13 cellular contexts compared by ENCODE assay signal in genomic region chrX:40749874-40750273, GRCh38. TPM values are rescaled to one million over a fixed set of nuclear protein-coding genes. Genes with fewer than 3 reads are reported as not detected.
DNase-seq lines count a peak whose midpoint lies in the region; ATAC-seq, FAIRE-seq and TF ChIP-seq lines count a peak whose summit lies in the region.
"Had no signal": no experiment of that assay in that cellular context is flagged by ENCODE, and none has a peak within 500 bp of the region (broad histone marks: within the 10 kb centered on the region; RNA-seq: fewer than 3 reads in every experiment).

No MANE protein-coding gene starts in this region.

- no peak overlapping the region for H3K27ac Mint-ChIP-seq in progenitor cell of endocrine pancreas

- H3K4me3 ChIP-seq in left ventricle myocardium inferior (peak overlapping the region; percentile 17), KMS-11 (IDR thresholded peaks at IDR 0.05; ENCODE audit: insufficient read depth, low read depth, low read length) (no peak overlapping the region), kidney (ENCODE audit: low read length in 2 of 2) (peak overlapping the region in 1 of 2 donors; percentile 19), body of pancreas (no peak overlapping the region)
- H3K4me3 ChIP-seq: lung had no signal

- intact Hi-C loops in left ventricle myocardium inferior (cut with micrococcal nuclease) (no loop called here), left cardiac atrium (cut with DNase I) (no loop called here), kidney (cut with DNase I) (no loop called here), body of pancreas (cut with DNase I) (no loop called here)

- H3K9me3 ChIP-seq in left ventricle myocardium inferior (replicated peaks) (no peaks in the 10 kb centered on the region), kidney (ENCODE audit: control insufficient read depth in 1 of 2, low read length in 2 of 2) (no peaks in the 10 kb centered on the region), body of pancreas (no peaks in the 10 kb centered on the region)

- H3K36me3 Mint-ChIP-seq in progenitor cell of endocrine pancreas (ENCODE audit: insufficient read depth), result no peaks in the 10 kb centered on the region

- no peak for TF ChIP-seq POLR2A in body of pancreas (IDR thresholded peaks at IDR 0.05)

- H3K4me2 ChIP-seq in KMS-11, result peak overlapping the region; percentile 72

- TF ChIP-seq CTCF in left ventricle myocardium inferior (IDR thresholded peaks at IDR 0.05; ENCODE audit: borderline replicate concordance), result no peak
- TF ChIP-seq CTCF in KMS-11 (conservative IDR thresholded peaks at IDR 0.05; ENCODE audit: low read depth, low read length), result no peak
- no peak for TF ChIP-seq CTCF in kidney (IDR thresholded peaks at IDR 0.05; ENCODE audit: borderline replicate concordance, extremely low read depth, insufficient read depth)
- no peak for TF ChIP-seq CTCF in body of pancreas (IDR thresholded peaks at IDR 0.05)
- no peak for TF ChIP-seq CTCF in progenitor cell of endocrine pancreas (IDR thresholded peaks at IDR 0.05; ENCODE audit: unreplicated experiment)

- ATAC-seq in left cardiac atrium (no peak), body of pancreas (no peak)

- H3K79me2 ChIP-seq in KMS-11 (ENCODE audit: insufficient read depth, low read depth), result no peaks in the 10 kb centered on the region

- no peak for DNase-seq in left ventricle myocardium inferior
- no peak for DNase-seq in left cardiac atrium
- DNase-seq in kidney, result no peak
- DNase-seq in body of pancreas, result no peak
- DNase-seq in COLO829 (ENCODE audit: low spot score), result no peak
- no peak for DNase-seq in activated T-cell treated with anti-CD3 and anti-CD28 coated beads for 4 hours
- DNase-seq in progenitor cell of endocrine pancreas (ENCODE audit: low spot score, unreplicated experiment), result no peak
- DNase-seq: activated gamma-delta T cell treated with Interleukin-2 at 50 U/mL for 16 hours; erythroblast; NCI-H2081 treated with DMSO at 0.1 percent for 48 hours; stimulated activated CD4-positive, alpha-beta T cell treated with anti-CD3 and anti-CD28 coated beads, Interleukin-2, amount 100 ng/mL, for 24 hours had no signal

- H3K27ac ChIP-seq in left ventricle myocardium inferior (replicated peaks) (peak overlapping the region; percentile 42), KMS-11 (peak overlapping the region; percentile 63), kidney (ENCODE audit: low read depth in 2 of 2, low read length in 2 of 2) (peak overlapping the region in 1 of 2 donors; percentile 47), body of pancreas (no peak overlapping the region)

- H3K9ac ChIP-seq in KMS-11, result peak overlapping the region; percentile 44; the same call in 1 of the 2 replicates
- peak overlapping the region in 1 of 2 donors; percentile 14 for H3K9ac ChIP-seq in kidney (ENCODE audit: low read length in 2 of 2)

- no peak overlapping the region for H3K4me3 Mint-ChIP-seq in progenitor cell of endocrine pancreas (ENCODE audit: low read depth)

- peak overlapping the region; percentile 81 for H2AFZ ChIP-seq in KMS-11 (ENCODE audit: low read depth)

- H3K9me3 Mint-ChIP-seq in progenitor cell of endocrine pancreas (ENCODE audit: low read depth), result peaks cover 49% of the 10 kb centered on the region

- H3K36me3 ChIP-seq in left ventricle myocardium inferior, result no peaks in the 10 kb centered on the region
- H3K36me3 ChIP-seq in KMS-11 (ENCODE audit: insufficient read depth), result no peaks in the 10 kb centered on the region
- H3K36me3 ChIP-seq in kidney (ENCODE audit: control insufficient read depth in 1 of 2, insufficient read depth in 2 of 2, low read length in 2 of 2), result no peaks in the 10 kb centered on the region
- H3K36me3 ChIP-seq in body of pancreas (replicated peaks in 1 of 2; ENCODE audit: insufficient read depth in 1 of 2, low read depth in 2 of 2), result no peaks in the 10 kb centered on the region

- H3K4me1 Mint-ChIP-seq in progenitor cell of endocrine pancreas (ENCODE audit: low read depth), result no peaks in the 10 kb centered on the region

- H3K27me3 Mint-ChIP-seq in progenitor cell of endocrine pancreas, result no peaks in the 10 kb centered on the region

- FAIRE-seq in kidney (lab: Jason Lieb, UNC), result peak; percentile 39

- H4K20me1 ChIP-seq in KMS-11 (ENCODE audit: insufficient read depth), result no peaks in the 10 kb centered on the region

- peaks cover 7% of the 10 kb centered on the region for H3K4me1 ChIP-seq in left ventricle myocardium inferior
- H3K4me1 ChIP-seq in KMS-11 (ENCODE audit: low read depth, poor library complexity, severe bottlenecking), result peaks cover 19% of the 10 kb centered on the region
- H3K4me1 ChIP-seq in kidney (ENCODE audit: control insufficient read depth in 1 of 2, insufficient read depth in 1 of 2, low read depth in 1 of 2, low read length in 2 of 2), result no peaks in the 10 kb centered on the region
- no peaks in the 10 kb centered on the region for H3K4me1 ChIP-seq in body of pancreas

- H3K27me3 ChIP-seq in left ventricle myocardium inferior (ENCODE audit: low read depth) (no peaks in the 10 kb centered on the region), KMS-11 (ENCODE audit: insufficient read depth, low read depth) (no peaks in the 10 kb centered on the region), body of pancreas (no peaks in the 10 kb centered on the region)

- 10 to 31% methylated on average over 3 of the region's 3 CpGs for WGBS in body of pancreas, 2 donors

RNA-seq across cellular contexts. Expression of gene MED14, which starts 14.5 kb away (rescaled TPM):
- total RNA-seq in left ventricle myocardium inferior (30.7 TPM), left cardiac atrium (10 to 100 TPM; 23.7 to 28.3 TPM), kidney (53.7 TPM), body of pancreas (10 to 100 TPM; 21.4 to 27.0 TPM), progenitor cell of endocrine pancreas (58.2 and 61.8 TPM in 2 replicates)
- polyA plus RNA-seq in kidney (ENCODE audit: insufficient read depth, low read depth, low replicate concordance), result 5.9 TPM

Comparison
In these comparisons a context has a peak if more than half of its experiments do, and no peak if none do; other contexts are left out.
1. H3K27ac ChIP-seq: peak in left ventricle myocardium inferior (single experiment) and KMS-11 (single experiment); none in body of pancreas (0 of 4).